11 cellular contexts compared by ENCODE assay signal in genomic region chr3:75672142-75672775, GRCh38. TPM values are rescaled to one million over a fixed set of nuclear protein-coding genes. Genes with fewer than 3 reads are reported as not detected.
A peak's percentile ranks its signal among the peaks of the same experiment; 100 is the strongest.
DNase-seq lines count a peak whose midpoint lies in the region; ATAC-seq and TF ChIP-seq lines count a peak whose summit lies in the region.
"Not testable (repeated sequence)": the region's sequence is repeated elsewhere in the genome, so short reads cannot be mapped to it uniquely, and the experiment has no call there.
"Had no signal": no experiment of that assay in that cellular context is flagged by ENCODE, and none has a peak within 500 bp of the region (broad histone marks: within the 10 kb centered on the region; RNA-seq: fewer than 3 reads in every experiment).

No MANE protein-coding gene starts in this region.

- peaks cover 20% of the 10 kb centered on the region for H3K4me1 Mint-ChIP-seq in activated T-cell treated with anti-CD3 and anti-CD28 coated beads, Interleukin-2, amount 50 U/mL, for 72 hours (ENCODE audit: low read depth)

- 6 to 10% methylated on average over 56 to 59 of the region's 59 CpGs for WGBS in ectodermal cell, 2 experiments

- not testable (repeated sequence) for H4K20me1 ChIP-seq in KMS-11 (ENCODE audit: insufficient read depth)

- peak overlapping the region; percentile 51 to 59 for H3K4me3 Mint-ChIP-seq in activated T-cell treated with anti-CD3 and anti-CD28 coated beads, Interleukin-2, amount 50 U/mL, for 72 hours

- H3K79me2 ChIP-seq in KMS-11 (ENCODE audit: insufficient read depth, low read depth), result not testable (repeated sequence)

- intact Hi-C loops in left ventricle myocardium inferior (cut with micrococcal nuclease), result not testable (repeated sequence)

- peak overlapping the region; percentile 67 for H2AFZ ChIP-seq in KMS-11 (ENCODE audit: low read depth)

- not testable (repeated sequence) for H3K4me3 ChIP-seq in GM06990 (replicated peaks; ENCODE audit: low read depth, low read length); KMS-11 (IDR thresholded peaks at IDR 0.05; ENCODE audit: insufficient read depth, low read depth, low read length)
- H3K4me3 ChIP-seq in ectodermal cell (ENCODE audit: insufficient read depth, low read depth, low read length) (peak overlapping the region; percentile 26), left ventricle myocardium inferior (peak overlapping the region; percentile 42), skeletal muscle cell (ENCODE audit: low read depth, low read length) (peak overlapping the region; percentile 23)

- H3K27ac Mint-ChIP-seq in activated T-cell treated with anti-CD3 and anti-CD28 coated beads, Interleukin-2, amount 50 U/mL, for 72 hours, result not testable (repeated sequence)

- H3K36me3 ChIP-seq in GM06990 (ENCODE audit: control insufficient read depth, insufficient read depth, low read length); KMS-11 (ENCODE audit: insufficient read depth); ectodermal cell (ENCODE audit: control insufficient read depth, insufficient read depth, low read length); left ventricle myocardium inferior: not testable (repeated sequence)

- H3K27me3 ChIP-seq in GM06990 (replicated peaks; ENCODE audit: control insufficient read depth, insufficient read depth, low read length); KMS-11 (ENCODE audit: insufficient read depth, low read depth): not testable (repeated sequence)
- peaks cover 62% of the 10 kb centered on the region for H3K27me3 ChIP-seq in ectodermal cell (ENCODE audit: control insufficient read depth, insufficient read depth, low read length, poor library complexity, severe bottlenecking)
- H3K27me3 ChIP-seq in left ventricle myocardium inferior (ENCODE audit: low read depth), result peaks cover 89% of the 10 kb centered on the region

- peak overlapping the region; percentile 30; the same call in 1 of the 2 replicates for H3K9ac ChIP-seq in KMS-11

- TF ChIP-seq CTCF in 22Rv1 (IDR thresholded peaks at IDR 0.05) (peak; percentile 37; the same call in 1 of the 2 replicates), KMS-11 (conservative IDR thresholded peaks at IDR 0.05; ENCODE audit: low read depth, low read length) (peak; percentile 27; the same call in 1 of the 2 replicates)
- not testable (repeated sequence) for TF ChIP-seq CTCF in GM06990 (IDR thresholded peaks at IDR 0.05; ENCODE audit: insufficient read depth, low read length, poor library complexity, severe bottlenecking); left ventricle myocardium inferior (IDR thresholded peaks at IDR 0.05; ENCODE audit: borderline replicate concordance)

- H3K4me2 ChIP-seq in KMS-11, result peak overlapping the region; percentile 21; the same call in 1 of the 2 replicates

- peaks cover 18 to 30% of the 10 kb centered on the region in 2 donors for H3K36me3 Mint-ChIP-seq in activated T-cell treated with anti-CD3 and anti-CD28 coated beads, Interleukin-2, amount 50 U/mL, for 72 hours (ENCODE audit: insufficient read depth in 2 of 2)

- H3K9me3 Mint-ChIP-seq in activated T-cell treated with anti-CD3 and anti-CD28 coated beads, Interleukin-2, amount 50 U/mL, for 72 hours, result peaks cover 11 to 18% of the 10 kb centered on the region in 2 donors

- not testable (repeated sequence) for H3K9me3 ChIP-seq in ectodermal cell (ENCODE audit: control insufficient read depth, low read length)
- H3K9me3 ChIP-seq in left ventricle myocardium inferior (replicated peaks), result peaks cover 34% of the 10 kb centered on the region

- DNase-seq in GM06990 (ENCODE audit: extremely low read depth, insufficient read length) (peak; percentile 20), mesenteric fat pad (ENCODE audit: low spot score) (peak; percentile 89)
- not testable (repeated sequence) for DNase-seq in activated T-cell treated with anti-CD3 and anti-CD28 coated beads, Interleukin-2, amount 50 U/mL, for 72 hours; left ventricle myocardium inferior; skeletal muscle cell (ENCODE audit: low read depth)

- not testable (repeated sequence) for H3K27ac ChIP-seq in 22Rv1; KMS-11; ectodermal cell (ENCODE audit: insufficient read depth, low read depth, low read length, poor library complexity, severe bottlenecking); left ventricle myocardium inferior (replicated peaks)

- H3K4me1 ChIP-seq in KMS-11 (ENCODE audit: low read depth, poor library complexity, severe bottlenecking); ectodermal cell (ENCODE audit: control insufficient read depth, insufficient read depth, low read length): not testable (repeated sequence)
- H3K4me1 ChIP-seq in left ventricle myocardium inferior, result peaks cover 37% of the 10 kb centered on the region

- peaks cover 48% of the 10 kb centered on the region for H3K27me3 Mint-ChIP-seq in activated T-cell treated with anti-CD3 and anti-CD28 coated beads, Interleukin-2, amount 50 U/mL, for 72 hours (ENCODE audit: low read depth)

- peak in 1 of 2 donors; percentile 39 for ATAC-seq in activated T-cell treated with anti-CD3 and anti-CD28 coated beads, Interleukin-2, amount 50 U/mL, for 72 hours (replicated peaks in 1 of 2)

RNA-seq across cellular contexts. Expression of gene FRG2C, which starts 8.1 kb away (rescaled TPM):
- not detected for total RNA-seq in activated T-cell treated with anti-CD3 and anti-CD28 coated beads, Interleukin-2, amount 50 U/mL, for 72 hours
- not detected for polyA plus RNA-seq in ectodermal cell (2013, experiment 1 of 4)
- polyA plus RNA-seq in ectodermal cell (2013, experiment 2 of 4), result not detected
- not detected for polyA plus RNA-seq in ectodermal cell (2013, experiment 3 of 4)
- polyA plus RNA-seq in ectodermal cell (2013, experiment 4 of 4), result not detected
- total RNA-seq in left ventricle myocardium inferior (not detected), mesenteric fat pad (not detected)
- total RNA-seq: HT-29, NCI-H460 had no signal
- polyA plus RNA-seq: immature natural killer cell had no signal
